In genomic region chr10:61750943-61751471, GRCh38 we compare ENCODE assay signal across 8 cellular contexts.
DNase-seq lines count a peak whose midpoint lies in the region; ATAC-seq and TF ChIP-seq lines count a peak whose summit lies in the region.

No MANE protein-coding gene starts in this region.

- no peak overlapping the region for H3K23ac ChIP-seq in mesenchymal stem cell (ENCODE audit: low read length in 2 of 2)

- no peak overlapping the region for H3K4me2 ChIP-seq in mesenchymal stem cell (ENCODE audit: low read length, poor library complexity, severe bottlenecking)

- peak; percentile 93 for ATAC-seq in HG02642 (IDR thresholded peaks at IDR 0.05; ENCODE audit: poor library complexity, unreplicated experiment)

- H3K9me3 ChIP-seq in mesenchymal stem cell (ENCODE audit: control insufficient read depth, low read length): no peaks in the 10 kb centered on the region

- no peak overlapping the region for H3K9ac ChIP-seq in mesenchymal stem cell (ENCODE audit: low read length)

- TF ChIP-seq CTCF in dorsolateral prefrontal cortex (IDR thresholded peaks at IDR 0.05 in 54 of 56, conservative IDR thresholded peaks at IDR 0.05 in 2 of 56; ENCODE audit: low read depth in 1 of 56, partially characterized antibody in 56 of 56): peak; percentile 24 to 75 (median 57)

- no peak overlapping the region for H2BK15ac ChIP-seq in mesenchymal stem cell (ENCODE audit: low read depth, poor library complexity, severe bottlenecking)

- H3K36me3 ChIP-seq in mesenchymal stem cell (ENCODE audit: control insufficient read depth in 1 of 2, insufficient read depth in 2 of 2, low read depth in 1 of 2, low read length in 2 of 2): no peaks in the 10 kb centered on the region

- H3K4me1 ChIP-seq in mesenchymal stem cell (ENCODE audit: control insufficient read depth, insufficient read depth, low read depth, low read length): peaks cover 3% of the 10 kb centered on the region

- H3K27ac ChIP-seq in dorsolateral prefrontal cortex (no peak overlapping the region), mesenchymal stem cell (ENCODE audit: low read length, poor library complexity, severe bottlenecking) (peak overlapping the region; percentile 84)

- H3K79me1 ChIP-seq in mesenchymal stem cell (replicated peaks; ENCODE audit: low read length, poor library complexity, severe bottlenecking): no peaks in the 10 kb centered on the region

- peak overlapping the region; percentile 69 to 98 for H2BK12ac ChIP-seq in mesenchymal stem cell (ENCODE audit: low read length in 2 of 2)

- H3K27me3 ChIP-seq in dorsolateral prefrontal cortex (no peaks in the 10 kb centered on the region), mesenchymal stem cell (ENCODE audit: control insufficient read depth in 1 of 2, insufficient read depth in 1 of 2, low read length in 2 of 2) (no peaks in the 10 kb centered on the region)

- intact Hi-C loops in dorsolateral prefrontal cortex (cut with DNase I): loop anchor here in 1 of 2 donors (5.0 to 10.0 kb wide), 2 partner anchors 86 to 144 kb away; no protein-coding TSS in a partner anchor

- peak overlapping the region; percentile 38 to 64 for H3K18ac ChIP-seq in mesenchymal stem cell (ENCODE audit: low read depth in 1 of 2, low read length in 2 of 2)

- H4K8ac ChIP-seq in mesenchymal stem cell (ENCODE audit: low read length): peak overlapping the region; percentile 87

- peak overlapping the region; percentile 82 for H4K91ac ChIP-seq in mesenchymal stem cell (ENCODE audit: low read length)

- H2BK120ac ChIP-seq in mesenchymal stem cell (ENCODE audit: low read depth, low read length): peak overlapping the region; percentile 84

- H3K4me3 ChIP-seq in dorsolateral prefrontal cortex (no peak overlapping the region), mesenchymal stem cell (ENCODE audit: insufficient read depth in 1 of 2, low read depth in 1 of 2, low read length in 2 of 2) (no peak overlapping the region)

- peak overlapping the region; percentile 89 for H2AK5ac ChIP-seq in mesenchymal stem cell (ENCODE audit: low read length, severe bottlenecking)

- H2BK5ac ChIP-seq in mesenchymal stem cell (ENCODE audit: low read depth, low read length, poor library complexity, severe bottlenecking): peak overlapping the region; percentile 15

- H3K14ac ChIP-seq in mesenchymal stem cell (ENCODE audit: low read length in 2 of 2): no peak overlapping the region

- H3K4ac ChIP-seq in mesenchymal stem cell (ENCODE audit: low read depth in 1 of 2, low read length in 2 of 2): peak overlapping the region; percentile 65 to 73

- DNase-seq in SIG-M5 treated with dmso at 0.1 percent for 504 hours (lab: John Stamatoyannopoulos, UW; ENCODE audit: unreplicated experiment) (peak; percentile 58), SIG-M5 (lab: John Stamatoyannopoulos, UW) (no peak), NCI-H1436 treated with DMSO at 0.1 percent for 48 hours (lab: John Stamatoyannopoulos, UW) (peak; percentile 27), dorsolateral prefrontal cortex (peak in 7 of 10 donors; percentile 4 to 48 (median 34)), mesenchymal stem cell (peak; percentile 82)
- peak; percentile 62 to 71 for DNase-seq in activated CD4-positive, alpha-beta T cell treated with anti-CD3 and anti-CD28 coated beads for 4 hours
- DNase-seq in stimulated activated CD8-positive, alpha-beta memory T cell treated with anti-CD3 and anti-CD28 coated beads, Interleukin-7, amount 100 ng/mL, for 24 hours (ENCODE audit: low read depth): peak; percentile 47

- WGBS in mesenchymal stem cell: 57% methylated on average over 6 of the region's 6 CpGs

- peak overlapping the region; percentile 61 for H2AFZ ChIP-seq in mesenchymal stem cell (ENCODE audit: low read depth, low read length)
